10 cellular contexts compared by ENCODE assay signal in the genomic region with DNA sequence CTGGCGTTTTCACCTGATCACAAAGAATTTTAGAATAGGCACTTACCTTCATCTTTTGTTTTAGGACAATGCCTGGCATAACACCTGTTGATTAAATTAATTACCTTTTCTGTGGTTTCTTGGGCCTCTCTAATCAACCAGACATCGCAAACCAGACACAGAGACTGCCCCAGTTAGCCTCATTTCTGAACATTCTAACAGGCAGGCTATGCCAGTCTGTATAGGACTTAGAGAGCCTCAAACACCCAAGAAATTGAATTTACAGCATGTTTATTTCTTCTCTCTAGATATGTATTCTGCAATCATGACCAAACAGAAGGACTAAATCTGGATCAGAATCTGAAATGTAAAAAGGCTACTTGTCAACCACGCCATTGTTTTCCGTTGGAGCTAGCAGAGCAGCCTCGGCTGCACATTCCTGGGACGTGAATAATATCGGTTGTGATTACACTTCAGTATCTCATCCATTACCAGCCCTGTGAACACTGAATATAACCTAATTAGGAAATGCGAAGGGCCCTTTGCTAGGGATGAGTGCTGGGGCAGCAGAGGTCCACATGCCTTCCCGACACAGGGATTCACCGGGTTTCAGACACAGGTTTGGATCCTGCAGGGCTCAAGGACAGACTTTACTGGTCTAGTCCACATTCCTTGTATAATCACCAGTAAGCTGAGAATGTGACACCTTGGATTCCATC. TPM values are rescaled to one million over a fixed set of nuclear protein-coding genes. Genes with fewer than 3 reads are reported as not detected.
A peak's percentile ranks its signal among the peaks of the same experiment; 100 is the strongest.
DNase-seq lines count a peak whose midpoint lies in the region; ATAC-seq and TF ChIP-seq lines count a peak whose summit lies in the region.
"Had no signal": no experiment of that assay in that cellular context is flagged by ENCODE, and none has a peak within 500 bp of the region (broad histone marks: within the 10 kb centered on the region; RNA-seq: fewer than 3 reads in every experiment).

No MANE protein-coding gene starts in this region.

- POLR2A ChIA-PET in A673 (lab: Charles Lee; ENCODE audit: low non-redundant PET): no interaction called here

- no peaks in the 10 kb centered on the region for H3K36me3 ChIP-seq in adipocyte (ENCODE audit: control insufficient read depth, insufficient read depth, low read length, severe bottlenecking)
- H3K36me3 ChIP-seq in rectal smooth muscle tissue (ENCODE audit: control insufficient read depth, insufficient read depth, low read length): no peaks in the 10 kb centered on the region
- H3K36me3 ChIP-seq in A673 (ENCODE audit: insufficient read depth, low read length, poor library complexity, severe bottlenecking): no peaks in the 10 kb centered on the region

- H3K9ac ChIP-seq in adipocyte (ENCODE audit: low read length) (peak overlapping the region; percentile 40), rectal smooth muscle tissue (ENCODE audit: low read length) (no peak overlapping the region)

- CTCF ChIA-PET in A673 (lab: Charles Lee): no interaction called here

- peak overlapping the region; percentile 90 for H3K27ac ChIP-seq in rectal smooth muscle tissue (ENCODE audit: low read depth, low read length)
- no peak overlapping the region for H3K27ac ChIP-seq in A673 (ENCODE audit: low read depth, low read length, poor library complexity, severe bottlenecking)

- peaks cover 11% of the 10 kb centered on the region for H3K4me1 ChIP-seq in adipocyte (ENCODE audit: control insufficient read depth, insufficient read depth, low read length)
- peaks cover 18% of the 10 kb centered on the region for H3K4me1 ChIP-seq in rectal smooth muscle tissue (ENCODE audit: control insufficient read depth, insufficient read depth, low read length)
- H3K4me1 ChIP-seq in A673 (ENCODE audit: insufficient read depth, low read length, poor library complexity, severe bottlenecking): no peaks in the 10 kb centered on the region

- BruUV-seq in A673 (replicated peaks; lab: Mats Ljungman, UMichigan): no TSS peak

- H3K27me3 ChIP-seq in adipocyte (replicated peaks; ENCODE audit: control insufficient read depth, insufficient read depth, low read length) (no peaks in the 10 kb centered on the region), rectal smooth muscle tissue (ENCODE audit: control insufficient read depth, insufficient read depth, low read length) (no peaks in the 10 kb centered on the region), A673 (replicated peaks; ENCODE audit: insufficient read depth, low read depth, low read length, poor library complexity) (no peaks in the 10 kb centered on the region)

- H3K9me3 ChIP-seq in adipocyte (ENCODE audit: control insufficient read depth, low read length): no peaks in the 10 kb centered on the region
- no peaks in the 10 kb centered on the region for H3K9me3 ChIP-seq in A673 (ENCODE audit: low read depth, low read length, poor library complexity, severe bottlenecking)

- DNase-seq in H4 (ENCODE audit: low spot score) (peak; percentile 56), adipocyte (ENCODE audit: low read depth) (peak; percentile 71), left ventricle myocardium superior (no peak), A673 (ENCODE audit: low spot score) (no peak)
- no peak for DNase-seq in activated naive CD4-positive, alpha-beta T cell (lab: John Stamatoyannopoulos, UW)
- no peak for DNase-seq in activated naive CD4-positive, alpha-beta T cell treated with anti-CD3 and anti-CD28 coated beads, Interleukin-2, amount 50 U/mL, for 16 hours
- DNase-seq: erythroblast, KBM-7 had no signal

- no peak for TF ChIP-seq CTCF in A673 (conservative IDR thresholded peaks at IDR 0.05; ENCODE audit: low read depth, low read length)

- ATAC-seq in left ventricle myocardium superior (peak; percentile 68), GM19023 (IDR thresholded peaks at IDR 0.05; ENCODE audit: unreplicated experiment) (no peak)

- intact Hi-C loops in left ventricle myocardium superior (cut with micrococcal nuclease) (no loop called here), A673 (cut with micrococcal nuclease; ENCODE audit: unreplicated experiment) (no loop called here)

- no peak overlapping the region for H3K4me3 ChIP-seq in adipocyte (ENCODE audit: low read length)
- H3K4me3 ChIP-seq in rectal smooth muscle tissue (ENCODE audit: low read length): no peak overlapping the region
- no peak overlapping the region for H3K4me3 ChIP-seq in A673 (ENCODE audit: low read depth, low read length, poor library complexity, severe bottlenecking)

RNA-seq across cellular contexts. Expression of gene CDC42EP3, which starts 17.5 kb away (rescaled TPM):
- total RNA-seq in H4 (2014; rRNA removed; shearing (Covaris generic)): 4.1 and 8.5 TPM in 2 replicates
- total RNA-seq in left ventricle myocardium superior: 89.5 TPM
- 12.2 TPM in 2 replicates for total RNA-seq in A673 (2021)

Comparison
In these comparisons a context has a peak if more than half of its experiments do, and no peak if none do; other contexts are left out.
1. DNase-seq: peak in H4 (single experiment) and adipocyte (single experiment); none in left ventricle myocardium superior (single experiment), activated naive CD4-positive, alpha-beta T cell (0 of 4), A673 (single experiment) and activated naive CD4-positive, alpha-beta T cell treated with anti-CD3 and anti-CD28 coated beads, Interleukin-2, amount 50 U/mL, for 16 hours (single experiment).